ENCODE assay signal across 27 cellular contexts in genomic region chr14:103078860-103079587, GRCh38. TPM values are rescaled to one million over a fixed set of nuclear protein-coding genes. Genes with fewer than 3 reads are reported as not detected.
"Had no signal": no experiment of that assay in that cellular context is flagged by ENCODE, and none has a peak within 500 bp of the region (broad histone marks: within the 10 kb centered on the region; RNA-seq: fewer than 3 reads in every experiment).

No MANE protein-coding gene starts in this region.

- H3K36me3 ChIP-seq: gastroesophageal sphincter, left ventricle myocardium inferior, thoracic aorta had no signal

- H3K27ac ChIP-seq: body of pancreas, coronary artery, dorsolateral prefrontal cortex, gastroesophageal sphincter, hepatocyte, left ventricle myocardium inferior, skin epidermis, thoracic aorta had no signal

- H3K9me3 ChIP-seq: body of pancreas, gastroesophageal sphincter, left ventricle myocardium inferior, thoracic aorta had no signal

- H3K4me3 ChIP-seq: body of pancreas, coronary artery, dorsolateral prefrontal cortex, gastroesophageal sphincter, hepatocyte, left ventricle myocardium inferior, skin epidermis, thoracic aorta had no signal

- ATAC-seq: gastroesophageal sphincter had no signal

- H3K27me3 Mint-ChIP-seq: activated B cell treated with CpG ODN at 0.5 μM for 24 hours; activated naive CD4-positive, alpha-beta T cell treated with anti-CD3 and anti-CD28 coated beads, Interleukin-2, amount 50 U/mL, for 24 hours had no signal

- H3K4me3 Mint-ChIP-seq: activated B cell treated with CpG ODN at 0.5 μM for 24 hours; activated CD4-positive, alpha-beta T cell treated with anti-CD3 and anti-CD28 coated beads for 36 hours; activated CD8-positive, alpha-beta memory T cell treated with anti-CD3 and anti-CD28 coated beads, Interleukin-2, amount 10 ng/mL, durations not matched to agents 7 days and 5 days; activated CD8-positive, alpha-beta T cell treated with anti-CD3 and anti-CD28 coated beads, Interleukin-2, amount 10 ng/mL, durations not matched to agents 7 days and 5 days; activated naive CD4-positive, alpha-beta T cell treated with anti-CD3 and anti-CD28 coated beads, Interleukin-2, amount 50 U/mL, for 24 hours; mesothelial cell of epicardium; naive B cell; neural crest cell; stimulated activated effector memory CD8-positive, alpha-beta T cell treated with anti-CD3 and anti-CD28 coated beads, Interleukin-12 subunit alpha, Interleukin-12 subunit beta, amount 100 ng/mL, for 72 hours; stimulated activated naive CD8-positive, alpha-beta T cell treated with anti-CD3 and anti-CD28 coated beads, Interleukin-15, Interleukin-2, amounts not matched to agents 100 ng/mL and 50 ng/mL, for 24 hours; T-cell had no signal

- H3K36me3 Mint-ChIP-seq: activated CD8-positive, alpha-beta memory T cell treated with anti-CD3 and anti-CD28 coated beads, Interleukin-2, amount 10 ng/mL, durations not matched to agents 7 days and 5 days; activated naive CD4-positive, alpha-beta T cell treated with anti-CD3 and anti-CD28 coated beads, Interleukin-2, amount 50 U/mL, for 24 hours; mesothelial cell of epicardium; naive B cell; stimulated activated effector memory CD8-positive, alpha-beta T cell treated with anti-CD3 and anti-CD28 coated beads, Interleukin-12 subunit alpha, Interleukin-12 subunit beta, amount 100 ng/mL, for 72 hours; T-cell had no signal

- H3K9me3 Mint-ChIP-seq: activated B cell treated with CpG ODN at 0.5 μM for 24 hours; activated naive CD4-positive, alpha-beta T cell treated with anti-CD3 and anti-CD28 coated beads, Interleukin-2, amount 50 U/mL, for 24 hours; activated T-helper 2 cell treated with anti-CD3 and anti-CD28 coated beads, Interferon-gamma antibody, Interleukin-2, Interleukin-4, amounts not matched to agents 10 μg/mL and 5 μg/mL and 100 μg/mL, durations not matched to agents 14 hours and 24 hours and 36 hours; mesothelial cell of epicardium; naive B cell; neural crest cell; stimulated activated effector memory CD8-positive, alpha-beta T cell treated with anti-CD3 and anti-CD28 coated beads, Interleukin-12 subunit alpha, Interleukin-12 subunit beta, amount 100 ng/mL, for 72 hours; stimulated activated naive CD8-positive, alpha-beta T cell treated with anti-CD3 and anti-CD28 coated beads, Interleukin-15, Interleukin-2, amounts not matched to agents 100 ng/mL and 50 ng/mL, for 24 hours; T-cell had no signal

- H3K4me1 Mint-ChIP-seq: activated CD4-positive, alpha-beta T cell treated with anti-CD3 and anti-CD28 coated beads for 36 hours; activated CD8-positive, alpha-beta memory T cell treated with anti-CD3 and anti-CD28 coated beads, Interleukin-2, amount 10 ng/mL, durations not matched to agents 7 days and 5 days; activated naive CD4-positive, alpha-beta T cell treated with anti-CD3 and anti-CD28 coated beads, Interleukin-2, amount 50 U/mL, for 24 hours; mesothelial cell of epicardium; neural crest cell; stimulated activated effector memory CD8-positive, alpha-beta T cell treated with anti-CD3 and anti-CD28 coated beads, Interleukin-12 subunit alpha, Interleukin-12 subunit beta, amount 100 ng/mL, for 72 hours had no signal

- H3K27ac Mint-ChIP-seq: activated B cell treated with CpG ODN at 0.5 μM for 24 hours; activated CD4-positive, alpha-beta T cell treated with anti-CD3 and anti-CD28 coated beads for 36 hours; activated CD8-positive, alpha-beta memory T cell treated with anti-CD3 and anti-CD28 coated beads, Interleukin-2, amount 10 ng/mL, durations not matched to agents 7 days and 5 days; activated CD8-positive, alpha-beta T cell treated with anti-CD3 and anti-CD28 coated beads, Interleukin-2, amount 10 ng/mL, durations not matched to agents 7 days and 5 days; activated naive CD4-positive, alpha-beta T cell treated with anti-CD3 and anti-CD28 coated beads, Interleukin-2, amount 50 U/mL, for 24 hours; activated T-helper 2 cell treated with anti-CD3 and anti-CD28 coated beads, Interferon-gamma antibody, Interleukin-2, Interleukin-4, amounts not matched to agents 10 μg/mL and 5 μg/mL and 100 μg/mL, durations not matched to agents 14 hours and 24 hours and 36 hours; mesothelial cell of epicardium; stimulated activated effector memory CD8-positive, alpha-beta T cell treated with anti-CD3 and anti-CD28 coated beads, Interleukin-12 subunit alpha, Interleukin-12 subunit beta, amount 100 ng/mL, for 72 hours; stimulated activated naive CD8-positive, alpha-beta T cell treated with anti-CD3 and anti-CD28 coated beads, Interleukin-15, Interleukin-2, amounts not matched to agents 100 ng/mL and 50 ng/mL, for 24 hours; T-cell had no signal

RNA-seq across cellular contexts. Expression of gene LBHD2, which starts 5.0 kb away (rescaled TPM):
- total RNA-seq: activated B cell treated with CpG ODN at 0.5 μM for 24 hours; activated CD4-positive, alpha-beta T cell treated with anti-CD3 and anti-CD28 coated beads for 36 hours; activated CD8-positive, alpha-beta memory T cell treated with anti-CD3 and anti-CD28 coated beads, Interleukin-2, amount 10 ng/mL, durations not matched to agents 7 days and 5 days; activated CD8-positive, alpha-beta T cell treated with anti-CD3 and anti-CD28 coated beads, Interleukin-2, amount 10 ng/mL, durations not matched to agents 7 days and 5 days; activated T-helper 2 cell treated with anti-CD3 and anti-CD28 coated beads, Interferon-gamma antibody, Interleukin-2, Interleukin-4, amounts not matched to agents 10 μg/mL and 5 μg/mL and 100 μg/mL, durations not matched to agents 14 hours and 24 hours and 36 hours; body of pancreas; fibroblast of lung; fibroblast of villous mesenchyme; gastroesophageal sphincter; hepatocyte; left ventricle myocardium inferior; lung microvascular endothelial cell; mesothelial cell of epicardium; neural crest cell; occipital lobe; sciatic nerve; T-cell; T-helper 2 cell treated with Interferon-gamma antibody and Interleukin-4, amounts not matched to agents 100 ng/mL and 5 ng/mL, for 36 hours; thoracic aorta had no signal
- polyA plus RNA-seq: esophagus, fibroblast of lung had no signal

RNA-seq across cellular contexts. Expression of gene EXOC3L4, which starts 15.5 kb away (rescaled TPM):
- total RNA-seq: activated B cell treated with CpG ODN at 0.5 μM for 24 hours; activated CD4-positive, alpha-beta T cell treated with anti-CD3 and anti-CD28 coated beads for 36 hours; activated CD8-positive, alpha-beta memory T cell treated with anti-CD3 and anti-CD28 coated beads, Interleukin-2, amount 10 ng/mL, durations not matched to agents 7 days and 5 days; activated CD8-positive, alpha-beta T cell treated with anti-CD3 and anti-CD28 coated beads, Interleukin-2, amount 10 ng/mL, durations not matched to agents 7 days and 5 days; activated T-helper 2 cell treated with anti-CD3 and anti-CD28 coated beads, Interferon-gamma antibody, Interleukin-2, Interleukin-4, amounts not matched to agents 10 μg/mL and 5 μg/mL and 100 μg/mL, durations not matched to agents 14 hours and 24 hours and 36 hours; fibroblast of villous mesenchyme; lung microvascular endothelial cell; mesothelial cell of epicardium; neural crest cell; T-helper 2 cell treated with Interferon-gamma antibody and Interleukin-4, amounts not matched to agents 100 ng/mL and 5 ng/mL, for 36 hours; thoracic aorta had no signal
